In genomic region chr1:240909701-240910457, GRCh38 we compare ENCODE assay signal across 18 cellular contexts.
DNase-seq lines count a peak whose midpoint lies in the region; ATAC-seq and TF ChIP-seq lines count a peak whose summit lies in the region.
"Had no signal": no experiment of that assay in that cellular context is flagged by ENCODE, and none has a peak within 500 bp of the region (broad histone marks: within the 10 kb centered on the region; RNA-seq: fewer than 3 reads in every experiment).

No MANE protein-coding gene starts in this region.

- no peak for TF ChIP-seq CTCF in DOHH2 (IDR thresholded peaks at IDR 0.05; ENCODE audit: low read depth, low read length, poor library complexity, severe bottlenecking)

- H3K9me2 ChIP-seq in DOHH2 (replicated peaks; ENCODE audit: control insufficient read depth, low read length) = no peaks in the 10 kb centered on the region

- no peaks in the 10 kb centered on the region for H3K36me3 Mint-ChIP-seq in IgD-negative memory B cell
- no peaks in the 10 kb centered on the region for H3K36me3 Mint-ChIP-seq in activated T-cell treated with anti-CD3 and anti-CD28 coated beads, Interleukin-2, amount 50 U/mL, for 72 hours (ENCODE audit: insufficient read depth in 2 of 2)

- peak overlapping the region; percentile 0 to 18 (median 11) for H3K27ac Mint-ChIP-seq in IgD-negative memory B cell
- H3K27ac Mint-ChIP-seq in activated T-cell treated with anti-CD3 and anti-CD28 coated beads, Interleukin-2, amount 50 U/mL, for 72 hours = no peak overlapping the region

- no peak for DNase-seq in activated T-cell treated with anti-CD3 and anti-CD28 coated beads, Interleukin-2, amount 50 U/mL, for 72 hours
- DNase-seq in retina = no peak
- no peak for DNase-seq in C1 segment of cervical spinal cord (lab: John Stamatoyannopoulos, UW)
- DNase-seq: activated naive CD4-positive, alpha-beta T cell treated with Interleukin-2 at 50 U/mL for 16 hours; cortex of kidney; H7; MG63; NCI-H2107; SHP77 had no signal

- H3F3A ChIP-seq in DOHH2 (ENCODE audit: control insufficient read depth, insufficient read depth) = peaks cover 16% of the 10 kb centered on the region

- no peaks in the 10 kb centered on the region for H4K20me1 ChIP-seq in DOHH2 (ENCODE audit: control insufficient read depth, insufficient read depth, low read depth, low read length)

- peak overlapping the region; percentile 66 for H3K4me2 ChIP-seq in DOHH2 (ENCODE audit: low read length)

- H3K79me2 ChIP-seq in DOHH2 (ENCODE audit: control insufficient read depth, low read length) = no peaks in the 10 kb centered on the region
- H3K79me2 ChIP-seq: parathyroid adenoma had no signal

- H3K27me3 Mint-ChIP-seq in IgD-negative memory B cell = no peaks in the 10 kb centered on the region
- H3K27me3 Mint-ChIP-seq in activated T-cell treated with anti-CD3 and anti-CD28 coated beads, Interleukin-2, amount 50 U/mL, for 72 hours (ENCODE audit: low read depth) = no peaks in the 10 kb centered on the region

- peaks cover 0 to 8% (median 7%) of the 10 kb centered on the region in 3 donors for H3K9me3 Mint-ChIP-seq in IgD-negative memory B cell
- H3K9me3 Mint-ChIP-seq in activated T-cell treated with anti-CD3 and anti-CD28 coated beads, Interleukin-2, amount 50 U/mL, for 72 hours = peaks cover 3 to 4% of the 10 kb centered on the region in 2 donors

- H3K9me3 ChIP-seq in DOHH2 (ENCODE audit: control insufficient read depth, insufficient read depth, low read length) = no peaks in the 10 kb centered on the region
- H3K9me3 ChIP-seq: MG63, tibial nerve had no signal

- H3K36me3 ChIP-seq in DOHH2 (ENCODE audit: control insufficient read depth, low read length) = no peaks in the 10 kb centered on the region
- H3K36me3 ChIP-seq: MG63, tibial nerve had no signal

- H3K4me3 Mint-ChIP-seq in IgD-negative memory B cell = peak overlapping the region; percentile 8 to 65 (median 38)
- H3K4me3 Mint-ChIP-seq in activated T-cell treated with anti-CD3 and anti-CD28 coated beads, Interleukin-2, amount 50 U/mL, for 72 hours = no peak overlapping the region

- H3K27ac ChIP-seq in DOHH2 (ENCODE audit: low read depth, low read length) = peak overlapping the region; percentile 82
- H3K27ac ChIP-seq: epithelial cell of prostate, parathyroid adenoma, skin epidermis, tibial nerve had no signal

- H3K4me3 ChIP-seq in DOHH2 (ENCODE audit: low read length) = peak overlapping the region; percentile 51
- H3K4me3 ChIP-seq: MG63, skin epidermis, tibial nerve had no signal

- H3K4me1 ChIP-seq in DOHH2 (ENCODE audit: control insufficient read depth, low read length) = peaks cover 67% of the 10 kb centered on the region
- H3K4me1 ChIP-seq: parathyroid adenoma, tibial nerve had no signal

- ATAC-seq in GM21360 (IDR thresholded peaks at IDR 0.05; ENCODE audit: unreplicated experiment) = peak; percentile 97
- peak; percentile 55 for ATAC-seq in HG02981 (IDR thresholded peaks at IDR 0.05; ENCODE audit: unreplicated experiment)
- no peak for ATAC-seq in activated T-cell treated with anti-CD3 and anti-CD28 coated beads, Interleukin-2, amount 50 U/mL, for 72 hours (replicated peaks in 1 of 2)
- no peak for ATAC-seq in GM19324 (IDR thresholded peaks at IDR 0.05; ENCODE audit: low FRiP score, unreplicated experiment)

- no peaks in the 10 kb centered on the region for H3K27me3 ChIP-seq in DOHH2 (ENCODE audit: control insufficient read depth, low read length)
- H3K27me3 ChIP-seq: MG63, tibial nerve had no signal

- H3K4me1 Mint-ChIP-seq in IgD-negative memory B cell = peaks cover 2 to 12% (median 12%) of the 10 kb centered on the region in 3 donors
- no peaks in the 10 kb centered on the region for H3K4me1 Mint-ChIP-seq in activated T-cell treated with anti-CD3 and anti-CD28 coated beads, Interleukin-2, amount 50 U/mL, for 72 hours (ENCODE audit: low read depth)

Comparison
In these comparisons a context has a peak if more than half of its experiments do, and no peak if none do; other contexts are left out.
1. ATAC-seq: peak in GM21360 (single experiment) and HG02981 (single experiment); none in activated T-cell treated with anti-CD3 and anti-CD28 coated beads, Interleukin-2, amount 50 U/mL, for 72 hours (0 of 2) and GM19324 (single experiment).
2. H3K4me3 Mint-ChIP-seq: peak in IgD-negative memory B cell (4 of 4); none in activated T-cell treated with anti-CD3 and anti-CD28 coated beads, Interleukin-2, amount 50 U/mL, for 72 hours (0 of 2).